In genomic region chr7:90271753-90272152, GRCh38 we compare ENCODE assay signal across 1 cellular context.
A peak's percentile ranks its signal among the peaks of the same experiment; 100 is the strongest.
TF ChIP-seq lines count a peak whose summit lies in the region.

No MANE protein-coding gene starts in this region.

TF ChIP-seq in SK-N-SH, 30 proteins besides CTCF, POLR2A, EP300 and RAD21 (continued from another document):
- TF ChIP-seq RXRA (IDR thresholded peaks at IDR 0.05; ENCODE audit: borderline replicate concordance, low read depth) (peak; percentile 34; the same call in 1 of the 2 replicates), FOSL2 (IDR thresholded peaks at IDR 0.05; ENCODE audit: borderline replicate concordance, low read depth) (peak; percentile 67; the same call in 1 of the 2 replicates), FOXM1 (IDR thresholded peaks at IDR 0.05; ENCODE audit: low read depth) (peak; percentile 63; the same call in 1 of the 2 replicates)
TF ChIP-seq in SK-N-SH: peak in this region for 10.
